1 cellular context compared by ENCODE assay signal in the genomic region with DNA sequence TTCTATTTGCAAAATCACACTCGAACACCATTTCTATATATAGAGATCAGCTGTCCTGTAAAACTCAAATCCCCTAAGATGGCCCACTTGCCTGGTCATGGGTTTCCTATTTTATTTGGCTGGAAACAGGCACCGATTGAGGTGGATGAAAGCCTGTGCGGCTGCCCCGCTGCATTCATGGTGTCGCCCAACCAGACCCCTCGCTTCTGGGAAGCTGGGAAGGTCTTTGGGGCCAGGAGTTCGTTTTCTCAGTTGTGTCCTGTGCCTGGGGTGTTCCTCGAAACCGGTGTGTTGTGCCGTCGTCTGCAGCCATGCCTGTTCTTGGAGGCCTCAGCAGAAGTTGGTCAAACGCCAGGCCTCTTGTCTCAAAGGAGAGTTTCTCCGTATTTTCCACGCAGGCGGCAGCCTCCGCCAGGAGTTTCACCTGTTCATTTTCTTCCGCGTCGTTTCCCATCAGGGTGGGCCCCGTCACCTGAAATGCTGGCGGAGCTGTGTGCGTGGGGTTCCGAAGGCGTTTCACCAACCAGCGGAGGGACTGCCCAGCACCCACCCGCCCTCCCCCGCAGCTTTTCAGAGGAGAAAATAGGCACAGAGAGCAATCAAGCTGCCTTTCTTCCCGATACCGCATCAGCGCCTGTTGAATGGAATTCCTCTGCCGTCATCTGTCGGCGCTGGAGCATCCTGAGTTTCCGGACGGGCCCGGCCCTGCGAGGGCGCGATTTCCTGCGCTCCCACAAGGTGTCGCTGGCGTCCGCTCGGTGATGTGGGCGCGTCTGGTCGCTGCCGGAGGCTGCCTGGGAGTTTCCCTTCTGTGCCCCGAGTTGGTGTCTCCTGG.
TF ChIP-seq lines count a peak whose summit lies in the region.

No MANE protein-coding gene starts in this region.

TF ChIP-seq in HepG2, 621 proteins besides CTCF, POLR2A, EP300 and RAD21 (continued from another document):
- TF ChIP-seq AGO2 (optimal IDR thresholded peaks at IDR 0.05; ENCODE audit: low read depth, low read length) (peak; percentile 35), CENPX (CRISPR knock-in tag; IDR thresholded peaks at IDR 0.05) (no peak), ZBTB38 (CRISPR knock-in tag; IDR thresholded peaks at IDR 0.05) (0 out of 2 replicates have a peak, but pooled peaks have one; percentile 15), ZBTB33 (CRISPR knock-in tag; IDR thresholded peaks at IDR 0.05) (peak; percentile 98), ZC3H13 (CRISPR knock-in tag; IDR thresholded peaks at IDR 0.05) (no peak)
TF ChIP-seq in HepG2: peak in this region for 4.
